Comparison of ENCODE assay signal across 20 cellular contexts in the genomic region with DNA sequence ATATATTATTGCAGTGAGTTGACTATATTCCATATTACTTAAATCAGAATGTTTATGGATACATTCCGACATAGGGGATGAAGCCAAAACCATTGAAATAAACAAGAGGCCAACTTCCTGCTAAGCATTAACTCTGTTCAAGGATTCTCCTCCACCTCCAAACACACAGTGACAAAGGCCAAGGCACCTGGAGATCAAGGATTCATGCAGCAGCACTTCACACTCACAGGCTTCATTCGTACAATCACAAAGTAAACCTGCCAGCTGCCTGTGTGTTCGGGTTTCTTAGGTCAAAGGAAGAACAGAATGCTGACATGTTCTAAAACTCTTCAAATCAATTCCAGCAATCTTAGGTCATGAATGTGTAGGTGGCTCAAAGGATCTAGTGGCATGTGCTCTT.
"Had no signal": no experiment of that assay in that cellular context is flagged by ENCODE, and none has a peak within 500 bp of the region (broad histone marks: within the 10 kb centered on the region; RNA-seq: fewer than 3 reads in every experiment).

No MANE protein-coding gene starts in this region.

- H3K27ac ChIP-seq: breast epithelium, PC-9 had no signal

- DNase-seq: activated CD4-positive, alpha-beta T cell treated with anti-CD3 and anti-CD28 coated beads for 48 hours; activated CD4-positive, CD25-positive, alpha-beta regulatory T cell; activated CD8-positive, alpha-beta memory T cell treated with anti-CD3 and anti-CD28 coated beads, Interleukin-2, amount 50 U/mL, for 4 hours; activated CD8-positive, alpha-beta T cell treated with anti-CD3 and anti-CD28 coated beads for 36 hours; activated effector memory CD4-positive, alpha-beta T cell treated with Interleukin-2 at 50 U/mL for 16 hours; activated naive CD4-positive, alpha-beta T cell; aorta; NCI-H1105 treated with DMSO at 0.1 percent for 48 hours; NCI-H1436 treated with DMSO at 0.1 percent for 48 hours; NCI-H187; NCI-H2081; NCI-H510A treated with DMSO at 0.1 percent for 48 hours; NCI-H69; PC-9; SHP77 treated with DMSO at 0.1 percent for 48 hours; T-helper 9 cell had no signal

- ATAC-seq: activated CD8-positive, alpha-beta T cell treated with anti-CD3 and anti-CD28 coated beads for 36 hours had no signal

- H3K27me3 Mint-ChIP-seq: activated CD8-positive, alpha-beta T cell treated with anti-CD3 and anti-CD28 coated beads for 36 hours; activated naive CD4-positive, alpha-beta T cell treated with anti-CD3 and anti-CD28 coated beads, Interleukin-2, amount 50 U/mL, for 24 hours had no signal

- H3K4me2 ChIP-seq: PC-9 had no signal

- H3K27ac Mint-ChIP-seq: activated CD8-positive, alpha-beta T cell treated with anti-CD3 and anti-CD28 coated beads for 36 hours; activated T-helper 1 cell treated with anti-CD3 and anti-CD28 coated beads, Interleukin-12 subunit alpha, Interleukin-12 subunit beta, Interleukin-2, Interleukin-4 antibody, amounts not matched to agents 30 ng/mL and 10 ng/mL and 1 ng/mL, durations not matched to agents 14 hours and 24 hours and 36 hours; T-helper 1 cell treated with Interleukin-12 subunit alpha and Interleukin-12 subunit beta and Interleukin-4 antibody, amounts not matched to agents 30 μg/mL and 1 μg/mL, for 36 hours had no signal

- H3K27me3 ChIP-seq: breast epithelium had no signal

- H3K9me3 Mint-ChIP-seq: activated CD8-positive, alpha-beta T cell treated with anti-CD3 and anti-CD28 coated beads for 36 hours; activated naive CD4-positive, alpha-beta T cell treated with anti-CD3 and anti-CD28 coated beads, Interleukin-2, amount 50 U/mL, for 24 hours; T-helper 1 cell treated with Interleukin-12 subunit alpha and Interleukin-12 subunit beta and Interleukin-4 antibody, amounts not matched to agents 30 μg/mL and 1 μg/mL, for 36 hours had no signal

- H2AFZ ChIP-seq: PC-9 had no signal

- H3K36me3 ChIP-seq: breast epithelium had no signal

- H3K4me3 ChIP-seq: breast epithelium, PC-9 had no signal

- H3K4me3 Mint-ChIP-seq: activated CD8-positive, alpha-beta T cell treated with anti-CD3 and anti-CD28 coated beads for 36 hours; activated naive CD4-positive, alpha-beta T cell treated with anti-CD3 and anti-CD28 coated beads, Interleukin-2, amount 50 U/mL, for 24 hours; activated T-helper 1 cell treated with anti-CD3 and anti-CD28 coated beads, Interleukin-12 subunit alpha, Interleukin-12 subunit beta, Interleukin-2, Interleukin-4 antibody, amounts not matched to agents 30 ng/mL and 10 ng/mL and 1 ng/mL, durations not matched to agents 14 hours and 24 hours and 36 hours; T-helper 1 cell treated with Interleukin-12 subunit alpha and Interleukin-12 subunit beta and Interleukin-4 antibody, amounts not matched to agents 30 μg/mL and 1 μg/mL, for 36 hours had no signal

- H3K4me1 ChIP-seq: breast epithelium had no signal
